ENCODE assay signal across 19 cellular contexts in genomic region chr4:141957416-141957815, GRCh38.
DNase-seq lines count a peak whose midpoint lies in the region; ATAC-seq, FAIRE-seq and TF ChIP-seq lines count a peak whose summit lies in the region.
"Had no signal": no experiment of that assay in that cellular context is flagged by ENCODE, and none has a peak within 500 bp of the region (broad histone marks: within the 10 kb centered on the region; RNA-seq: fewer than 3 reads in every experiment).

No MANE protein-coding gene starts in this region.

- H3K9me3 Mint-ChIP-seq in stimulated activated naive B cell treated with anti-CD40 and anti-IgM and Interleukin-4, amounts not matched to agents 10 μg/mL and 1 μg/mL and 100 μg/mL, for 72 hours: no peaks in the 10 kb centered on the region
- H3K9me3 Mint-ChIP-seq: CD8-positive, alpha-beta memory T cell; GM23338 had no signal

- POLR2A ChIA-PET in BJ (lab: Charles Lee): no interaction called here
- POLR2A ChIA-PET in PC-9 (lab: Charles Lee; ENCODE audit: unreplicated experiment): no interaction called here

- no peak for ATAC-seq in right lobe of liver
- ATAC-seq in stimulated activated naive B cell treated with anti-CD40 and anti-IgM and Interleukin-4, amounts not matched to agents 10 μg/mL and 1 μg/mL and 100 μg/mL, for 72 hours (replicated peaks): no peak
- ATAC-seq: GM23338 had no signal

- in situ Hi-C loops in GM23248 (cut with MboI): no loop called here

- no peak overlapping the region for H3K27ac Mint-ChIP-seq in stimulated activated naive B cell treated with anti-CD40 and anti-IgM and Interleukin-4, amounts not matched to agents 10 μg/mL and 1 μg/mL and 100 μg/mL, for 72 hours
- H3K27ac Mint-ChIP-seq: CD8-positive, alpha-beta memory T cell; GM23338 had no signal

- H4K20me1 ChIP-seq in GM23248 (ENCODE audit: insufficient read depth) (no peaks in the 10 kb centered on the region), PC-9 (ENCODE audit: insufficient read depth) (no peaks in the 10 kb centered on the region)
- H4K20me1 ChIP-seq: BLaER1 treated with 17β-estradiol and CSF1 and Interleukin-3, amounts not matched to agents 10 nM and 100 nM had no signal

- H3K27me3 ChIP-seq in BJ (ENCODE audit: control insufficient read depth, insufficient read depth, low read length) (no peaks in the 10 kb centered on the region), GM23248 (replicated peaks; ENCODE audit: insufficient read depth) (no peaks in the 10 kb centered on the region), PC-9 (ENCODE audit: insufficient read depth, low read depth) (no peaks in the 10 kb centered on the region), right lobe of liver (no peaks in the 10 kb centered on the region)
- H3K27me3 ChIP-seq: BLaER1 treated with 17β-estradiol and CSF1 and Interleukin-3, amounts not matched to agents 10 nM and 100 nM had no signal

- no peaks in the 10 kb centered on the region for H3K27me3 Mint-ChIP-seq in stimulated activated naive B cell treated with anti-CD40 and anti-IgM and Interleukin-4, amounts not matched to agents 10 μg/mL and 1 μg/mL and 100 μg/mL, for 72 hours

- H3K4me2 ChIP-seq in GM23248 (ENCODE audit: unreplicated experiment): no peak overlapping the region
- no peak overlapping the region for H3K4me2 ChIP-seq in PC-9
- H3K4me2 ChIP-seq: BLaER1 treated with 17β-estradiol and CSF1 and Interleukin-3, amounts not matched to agents 10 nM and 100 nM; GM23338 had no signal

- no peak overlapping the region for H3K9ac ChIP-seq in GM23248
- H3K9ac ChIP-seq: BLaER1 treated with 17β-estradiol and CSF1 and Interleukin-3, amounts not matched to agents 10 nM and 100 nM had no signal

- no peaks in the 10 kb centered on the region for H3K4me1 Mint-ChIP-seq in stimulated activated naive B cell treated with anti-CD40 and anti-IgM and Interleukin-4, amounts not matched to agents 10 μg/mL and 1 μg/mL and 100 μg/mL, for 72 hours
- H3K4me1 Mint-ChIP-seq: CD8-positive, alpha-beta memory T cell; GM23338 had no signal

- H3K9me3 ChIP-seq in GM23248 (ENCODE audit: low read depth) (no peaks in the 10 kb centered on the region), PC-9 (ENCODE audit: insufficient read depth, low read depth) (no peaks in the 10 kb centered on the region), right lobe of liver (no peaks in the 10 kb centered on the region)
- H3K9me3 ChIP-seq: BLaER1 treated with 17β-estradiol and CSF1 and Interleukin-3, amounts not matched to agents 10 nM and 100 nM had no signal

- H3K4me3 ChIP-seq in BJ (ENCODE audit: low read depth, low read length) (no peak overlapping the region), GM23248 (no peak overlapping the region), fibroblast of villous mesenchyme (ENCODE audit: low read depth, low read length) (no peak overlapping the region), PC-9 (no peak overlapping the region), right lobe of liver (no peak overlapping the region)
- H3K4me3 ChIP-seq: BLaER1 treated with 17β-estradiol and CSF1 and Interleukin-3, amounts not matched to agents 10 nM and 100 nM; GM23338 had no signal

- no peaks in the 10 kb centered on the region for H3K36me3 Mint-ChIP-seq in stimulated activated naive B cell treated with anti-CD40 and anti-IgM and Interleukin-4, amounts not matched to agents 10 μg/mL and 1 μg/mL and 100 μg/mL, for 72 hours
- H3K36me3 Mint-ChIP-seq: CD8-positive, alpha-beta memory T cell had no signal

- CTCF ChIA-PET in BJ (lab: Yijun Ruan, JAX): interaction anchor here (0.8 to 1.4 kb wide), 2 partner anchors 18 to 43 kb away, joined by 3 to 5 read pairs; no protein-coding TSS in a partner anchor
- CTCF ChIA-PET in PC-9 (lab: Charles Lee): no interaction called here

- H3F3A ChIP-seq in GM23248 (ENCODE audit: insufficient read depth) (no peaks in the 10 kb centered on the region), PC-9 (ENCODE audit: insufficient read depth, low read depth) (no peaks in the 10 kb centered on the region)

- no peak for TF ChIP-seq POLR2A in right lobe of liver (IDR thresholded peaks at IDR 0.05)

- H3K4me1 ChIP-seq in GM23248 (ENCODE audit: insufficient read depth): no peaks in the 10 kb centered on the region
- H3K4me1 ChIP-seq in PC-9 (replicated peaks; ENCODE audit: insufficient read depth): no peaks in the 10 kb centered on the region
- H3K4me1 ChIP-seq in right lobe of liver: no peaks in the 10 kb centered on the region
- H3K4me1 ChIP-seq: BLaER1 treated with 17β-estradiol and CSF1 and Interleukin-3, amounts not matched to agents 10 nM and 100 nM had no signal

- BruUV-seq in PC-9 (replicated peaks; lab: Mats Ljungman, UMichigan): no TSS peak

- H3K36me3 ChIP-seq in BJ (ENCODE audit: control insufficient read depth, insufficient read depth, low read length) (no peaks in the 10 kb centered on the region), GM23248 (ENCODE audit: low read depth) (no peaks in the 10 kb centered on the region), PC-9 (ENCODE audit: low read depth) (no peaks in the 10 kb centered on the region), right lobe of liver (no peaks in the 10 kb centered on the region)
- H3K36me3 ChIP-seq: BLaER1 treated with 17β-estradiol and CSF1 and Interleukin-3, amounts not matched to agents 10 nM and 100 nM had no signal

- FAIRE-seq in A204.1 (lab: Jason Lieb, UNC): peak; percentile 25
- FAIRE-seq: H54 had no signal

- no peak for TF ChIP-seq CTCF in BJ (IDR thresholded peaks at IDR 0.05; ENCODE audit: insufficient read depth, low read depth, low read length)
- no peak for TF ChIP-seq CTCF in fibroblast of villous mesenchyme (IDR thresholded peaks at IDR 0.05; ENCODE audit: insufficient read depth, low read depth, low read length)
- TF ChIP-seq CTCF in PC-9 (conservative IDR thresholded peaks at IDR 0.05): no peak
- TF ChIP-seq CTCF in right lobe of liver (IDR thresholded peaks at IDR 0.05): no peak

- H3K4me3 Mint-ChIP-seq in stimulated activated naive B cell treated with anti-CD40 and anti-IgM and Interleukin-4, amounts not matched to agents 10 μg/mL and 1 μg/mL and 100 μg/mL, for 72 hours: no peak overlapping the region
- H3K4me3 Mint-ChIP-seq: CD8-positive, alpha-beta memory T cell; GM23338 had no signal

- H3K79me2 ChIP-seq in GM23248 (ENCODE audit: insufficient read depth): no peaks in the 10 kb centered on the region
- no peaks in the 10 kb centered on the region for H3K79me2 ChIP-seq in PC-9 (ENCODE audit: low read depth)

- H3K27ac ChIP-seq in GM23248: no peak overlapping the region
- H3K27ac ChIP-seq in PC-9: no peak overlapping the region
- no peak overlapping the region for H3K27ac ChIP-seq in right lobe of liver
- H3K27ac ChIP-seq: BLaER1 treated with 17β-estradiol and CSF1 and Interleukin-3, amounts not matched to agents 10 nM and 100 nM; HL-60 had no signal

- H3K9me2 ChIP-seq in GM23248 (ENCODE audit: insufficient read depth): no peaks in the 10 kb centered on the region
- H3K9me2 ChIP-seq in PC-9 (ENCODE audit: insufficient read depth): no peaks in the 10 kb centered on the region

- H2AFZ ChIP-seq in GM23248 (peak overlapping the region; percentile 27; the same call in 1 of the 2 replicates), PC-9 (no peak overlapping the region)
- H2AFZ ChIP-seq: GM23338 had no signal

- peak; percentile 17 for DNase-seq in BJ (ENCODE audit: low read depth)
- DNase-seq in GM23248: no peak
- DNase-seq in fibroblast of villous mesenchyme (ENCODE audit: low read depth): peak; percentile 55
- no peak for DNase-seq in NCI-H1105 treated with DMSO at 0.1 percent for 48 hours (lab: John Stamatoyannopoulos, UW)
- DNase-seq in PC-9: no peak
- DNase-seq in right lobe of liver: no peak
- no peak for DNase-seq in stimulated activated naive B cell treated with anti-CD40 and anti-IgM and Interleukin-4, amounts not matched to agents 10 μg/mL and 1 μg/mL and 100 μg/mL, for 72 hours
- DNase-seq: 8988T; CD8-positive, alpha-beta memory T cell; COR-L47; DMS 273 treated with DMSO at 0.1 percent for 48 hours; DMS53; DND-41; HCEC 1CT had no signal

- 64 to 66% methylated on average over 4 of the region's 4 CpGs for WGBS in GM23248 (ENCODE audit: low coverage in 1 of 2, low lambda C conversion rate in 2 of 2, missing lambda C conversion rate in 2 of 2), 2 experiments
- WGBS in right lobe of liver (ENCODE audit: insufficient coverage, low coverage, low lambda C conversion rate, missing lambda C conversion rate): 67% methylated on average over 4 of the region's 4 CpGs

- intact Hi-C loops in PC-9 (cut with micrococcal nuclease; ENCODE audit: unreplicated experiment) (no loop called here), right lobe of liver (cut with DNase I) (no loop called here)

Comparison
In these comparisons a context has a peak if more than half of its experiments do, and no peak if none do; other contexts are left out.
1. DNase-seq: peak in BJ (single experiment) and fibroblast of villous mesenchyme (single experiment); none in GM23248 (single experiment), NCI-H1105 treated with DMSO at 0.1 percent for 48 hours (single experiment), PC-9 (0 of 2), right lobe of liver (0 of 3) and stimulated activated naive B cell treated with anti-CD40 and anti-IgM and Interleukin-4, amounts not matched to agents 10 μg/mL and 1 μg/mL and 100 μg/mL, for 72 hours (single experiment).